Comparison of ENCODE assay signal across 1 cellular context in the genomic region with DNA sequence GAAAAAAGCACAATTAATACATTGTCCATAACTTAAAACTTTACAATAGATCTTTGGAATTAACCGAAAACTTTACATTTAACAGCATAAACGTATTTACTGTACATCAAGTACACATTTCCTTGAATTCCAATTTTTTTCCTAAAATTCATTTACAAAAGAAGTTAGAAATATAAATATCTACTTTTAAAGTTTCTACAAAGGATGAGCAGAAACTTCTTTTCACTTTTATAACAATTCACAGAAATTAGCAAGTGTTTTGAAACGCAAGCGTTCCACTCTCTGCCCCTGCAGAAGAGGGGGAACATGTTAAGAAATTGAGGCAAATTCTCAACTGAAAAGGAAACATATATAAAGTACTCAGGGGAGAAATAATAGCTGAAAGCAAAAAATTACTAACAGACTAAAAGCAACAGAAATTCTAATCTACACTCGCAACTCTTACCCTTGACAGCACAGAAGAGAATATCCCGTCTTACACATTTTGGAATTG.
TF ChIP-seq lines count a peak whose summit lies in the region.

No MANE protein-coding gene starts in this region.

TF ChIP-seq in HepG2, 621 proteins besides CTCF, POLR2A, EP300 and RAD21:
- TF ChIP-seq STAT5B (CRISPR knock-in tag; IDR thresholded peaks at IDR 0.05): no peak
- 0 out of 2 replicates have a peak, but pooled peaks have one; percentile 68 for TF ChIP-seq ZNF841 (CRISPR knock-in tag; IDR thresholded peaks at IDR 0.05; ENCODE audit: borderline replicate concordance)
- 0 out of 2 replicates have a peak, but pooled peaks have one; percentile 6 for TF ChIP-seq TP53 (CRISPR knock-in tag; conservative IDR thresholded peaks at IDR 0.05)
- TF ChIP-seq ZNF883 (CRISPR knock-in tag; IDR thresholded peaks at IDR 0.05; ENCODE audit: not compliant biosample characterization): no peak
- no peak for TF ChIP-seq PLRG1 (conservative IDR thresholded peaks at IDR 0.05)
- 0 out of 2 replicates have a peak, but pooled peaks have one; percentile 0 for TF ChIP-seq ZSCAN29 (CRISPR knock-in tag; conservative IDR thresholded peaks at IDR 0.05)
- no peak for TF ChIP-seq KDM5B (CRISPR knock-in tag; IDR thresholded peaks at IDR 0.05; ENCODE audit: borderline replicate concordance)
- TF ChIP-seq, protein P1, sequence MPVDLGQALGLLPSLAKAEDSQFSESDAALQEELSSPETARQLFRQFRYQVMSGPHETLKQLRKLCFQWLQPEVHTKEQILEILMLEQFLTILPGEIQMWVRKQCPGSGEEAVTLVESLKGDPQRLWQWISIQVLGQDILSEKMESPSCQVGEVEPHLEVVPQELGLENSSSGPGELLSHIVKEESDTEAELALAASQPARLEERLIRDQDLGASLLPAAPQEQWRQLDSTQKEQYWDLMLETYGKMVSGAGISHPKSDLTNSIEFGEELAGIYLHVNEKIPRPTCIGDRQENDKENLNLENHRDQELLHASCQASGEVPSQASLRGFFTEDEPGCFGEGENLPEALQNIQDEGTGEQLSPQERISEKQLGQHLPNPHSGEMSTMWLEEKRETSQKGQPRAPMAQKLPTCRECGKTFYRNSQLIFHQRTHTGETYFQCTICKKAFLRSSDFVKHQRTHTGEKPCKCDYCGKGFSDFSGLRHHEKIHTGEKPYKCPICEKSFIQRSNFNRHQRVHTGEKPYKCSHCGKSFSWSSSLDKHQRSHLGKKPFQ (CRISPR knock-in tag; IDR thresholded peaks at IDR 0.05; ENCODE audit: insufficient replicate concordance): peak; percentile 65
- no peak for TF ChIP-seq HCFC1 (IDR thresholded peaks at IDR 0.05; ENCODE audit: low read depth, low read length)
- TF ChIP-seq ZNF639 (CRISPR knock-in tag; conservative IDR thresholded peaks at IDR 0.05): no peak
- TF ChIP-seq ZBTB7B (CRISPR knock-in tag; IDR thresholded peaks at IDR 0.05): no peak
- no peak for TF ChIP-seq ATM (IDR thresholded peaks at IDR 0.05; ENCODE audit: borderline replicate concordance)
- TF ChIP-seq MTF2 (CRISPR knock-in tag; IDR thresholded peaks at IDR 0.05; ENCODE audit: borderline replicate concordance): 0 out of 2 replicates have a peak, but pooled peaks have one; percentile 3
- TF ChIP-seq ZBTB1 (CRISPR knock-in tag; IDR thresholded peaks at IDR 0.05; ENCODE audit: borderline replicate concordance): no peak
- TF ChIP-seq ZNF576 (CRISPR knock-in tag; IDR thresholded peaks at IDR 0.05): no peak
- TF ChIP-seq MAZ (IDR thresholded peaks at IDR 0.05; ENCODE audit: borderline replicate concordance, low read depth, low read length): no peak
- TF ChIP-seq MAZ (CRISPR knock-in tag; IDR thresholded peaks at IDR 0.05; ENCODE audit: low read depth): no peak
- no peak for TF ChIP-seq ZNF441 (CRISPR knock-in tag; IDR thresholded peaks at IDR 0.05; ENCODE audit: borderline replicate concordance)
- peak; percentile 14; the same call in 1 of the 2 replicates for TF ChIP-seq FOXO4 (CRISPR knock-in tag; conservative IDR thresholded peaks at IDR 0.05)
- TF ChIP-seq SP1 (IDR thresholded peaks at IDR 0.05): no peak
- no peak for TF ChIP-seq SP1 (CRISPR knock-in tag; IDR thresholded peaks at IDR 0.05)
- no peak for TF ChIP-seq SKI (IDR thresholded peaks at IDR 0.05; ENCODE audit: partially characterized antibody)
- TF ChIP-seq KDM5A (IDR thresholded peaks at IDR 0.05; ENCODE audit: borderline replicate concordance, low read length): 0 out of 2 replicates have a peak, but pooled peaks have one; percentile 75
- TF ChIP-seq, protein P2, sequence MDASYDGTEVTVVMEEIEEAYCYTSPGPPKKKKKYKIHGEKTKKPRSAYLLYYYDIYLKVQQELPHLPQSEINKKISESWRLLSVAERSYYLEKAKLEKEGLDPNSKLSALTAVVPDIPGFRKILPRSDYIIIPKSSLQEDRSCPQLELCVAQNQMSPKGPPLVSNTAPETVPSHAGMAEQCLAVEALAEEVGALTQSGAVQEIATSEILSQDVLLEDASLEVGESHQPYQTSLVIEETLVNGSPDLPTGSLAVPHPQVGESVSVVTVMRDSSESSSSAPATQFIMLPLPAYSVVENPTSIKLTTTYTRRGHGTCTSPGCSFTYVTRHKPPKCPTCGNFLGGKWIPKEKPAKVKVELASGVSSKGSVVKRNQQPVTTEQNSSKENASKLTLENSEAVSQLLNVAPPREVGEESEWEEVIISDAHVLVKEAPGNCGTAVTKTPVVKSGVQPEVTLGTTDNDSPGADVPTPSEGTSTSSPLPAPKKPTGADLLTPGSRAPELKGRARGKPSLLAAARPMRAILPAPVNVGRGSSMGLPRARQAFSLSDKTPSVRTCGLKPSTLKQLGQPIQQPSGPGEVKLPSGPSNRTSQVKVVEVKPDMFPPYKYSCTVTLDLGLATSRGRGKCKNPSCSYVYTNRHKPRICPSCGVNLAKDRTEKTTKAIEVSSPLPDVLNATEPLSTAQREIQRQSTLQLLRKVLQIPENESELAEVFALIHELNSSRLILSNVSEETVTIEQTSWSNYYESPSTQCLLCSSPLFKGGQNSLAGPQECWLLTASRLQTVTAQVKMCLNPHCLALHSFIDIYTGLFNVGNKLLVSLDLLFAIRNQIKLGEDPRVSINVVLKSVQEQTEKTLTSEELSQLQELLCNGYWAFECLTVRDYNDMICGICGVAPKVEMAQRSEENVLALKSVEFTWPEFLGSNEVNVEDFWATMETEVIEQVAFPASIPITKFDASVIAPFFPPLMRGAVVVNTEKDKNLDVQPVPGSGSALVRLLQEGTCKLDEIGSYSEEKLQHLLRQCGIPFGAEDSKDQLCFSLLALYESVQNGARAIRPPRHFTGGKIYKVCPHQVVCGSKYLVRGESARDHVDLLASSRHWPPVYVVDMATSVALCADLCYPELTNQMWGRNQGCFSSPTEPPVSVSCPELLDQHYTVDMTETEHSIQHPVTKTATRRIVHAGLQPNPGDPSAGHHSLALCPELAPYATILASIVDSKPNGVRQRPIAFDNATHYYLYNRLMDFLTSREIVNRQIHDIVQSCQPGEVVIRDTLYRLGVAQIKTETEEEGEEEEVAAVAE (CRISPR knock-in tag; IDR thresholded peaks at IDR 0.05; ENCODE audit: borderline replicate concordance): no peak
- peak; percentile 92 for TF ChIP-seq HDAC6 (IDR thresholded peaks at IDR 0.05; ENCODE audit: low read depth, low read length)
- no peak for TF ChIP-seq SATB2 (CRISPR knock-in tag; IDR thresholded peaks at IDR 0.05)
- TF ChIP-seq, protein P3, sequence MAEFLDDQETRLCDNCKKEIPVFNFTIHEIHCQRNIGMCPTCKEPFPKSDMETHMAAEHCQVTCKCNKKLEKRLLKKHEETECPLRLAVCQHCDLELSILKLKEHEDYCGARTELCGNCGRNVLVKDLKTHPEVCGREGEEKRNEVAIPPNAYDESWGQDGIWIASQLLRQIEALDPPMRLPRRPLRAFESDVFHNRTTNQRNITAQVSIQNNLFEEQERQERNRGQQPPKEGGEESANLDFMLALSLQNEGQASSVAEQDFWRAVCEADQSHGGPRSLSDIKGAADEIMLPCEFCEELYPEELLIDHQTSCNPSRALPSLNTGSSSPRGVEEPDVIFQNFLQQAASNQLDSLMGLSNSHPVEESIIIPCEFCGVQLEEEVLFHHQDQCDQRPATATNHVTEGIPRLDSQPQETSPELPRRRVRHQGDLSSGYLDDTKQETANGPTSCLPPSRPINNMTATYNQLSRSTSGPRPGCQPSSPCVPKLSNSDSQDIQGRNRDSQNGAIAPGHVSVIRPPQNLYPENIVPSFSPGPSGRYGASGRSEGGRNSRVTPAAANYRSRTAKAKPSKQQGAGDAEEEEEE (CRISPR knock-in tag; IDR thresholded peaks at IDR 0.05; ENCODE audit: borderline replicate concordance): no peak
- peak; percentile 56; the same call in 1 of the 2 replicates for TF ChIP-seq ZNF775 (CRISPR knock-in tag; IDR thresholded peaks at IDR 0.05; ENCODE audit: borderline replicate concordance)
